In the genomic region with DNA sequence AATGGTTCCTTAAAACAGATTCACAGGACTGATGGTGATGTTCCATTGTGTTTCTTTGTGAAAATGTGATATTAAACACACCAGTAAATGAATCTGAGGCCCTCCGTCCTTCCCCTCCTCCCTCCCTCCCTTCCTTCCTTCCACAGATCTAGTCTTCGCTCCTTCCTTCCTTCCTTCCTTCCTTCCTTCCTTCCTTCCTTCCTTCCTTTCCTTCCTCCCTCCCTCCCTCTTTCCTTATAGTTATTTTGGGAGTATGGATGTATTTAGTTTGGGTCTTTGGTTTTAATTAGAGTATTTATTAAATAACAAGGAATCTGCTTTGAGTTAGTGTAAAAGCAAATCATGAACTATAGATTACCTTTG, we compare ENCODE assay signal across 27 cellular contexts.
"Had no signal": no experiment of that assay in that cellular context is flagged by ENCODE, and none has a peak within 500 bp of the region (broad histone marks: within the 10 kb centered on the region; RNA-seq: fewer than 3 reads in every experiment).

No MANE protein-coding gene starts in this region.

- H3K4me3 ChIP-seq: left lung, lower lobe of right lung, pancreas, prostate gland, skin epidermis, suprapubic skin, thoracic aorta, tibial artery, upper lobe of right lung, uterus had no signal

- H3K36me3 ChIP-seq: left lung, lower lobe of right lung, pancreas, prostate gland, suprapubic skin, thoracic aorta, tibial artery, upper lobe of right lung, uterus had no signal

- H3K27me3 ChIP-seq: left lung, pancreas, suprapubic skin, tibial artery, upper lobe of right lung, uterus had no signal

- DNase-seq: hippocampal formation; kidney; left colon; left lung; lower lobe of right lung; mammary epithelial cell; mesenchymal stem cell; naive thymus-derived CD4-positive, alpha-beta T cell; nucleus accumbens; pancreas; posterior cingulate gyrus; retina; stimulated activated CD4-positive, alpha-beta T cell treated with anti-CD3 and anti-CD28 coated beads, Interleukin-4, amount 100 ng/mL, for 24 hours; stimulated activated naive CD4-positive, alpha-beta T cell; tibial artery; trophoblast cell; upper lobe of right lung; uterus had no signal

- ATAC-seq: left colon; left lung; lower lobe of right lung; naive thymus-derived CD4-positive, alpha-beta T cell; natural killer cell treated with Interleukin-12 subunit alpha and Interleukin-12 subunit beta and Interleukin-15 and Interleukin-18, amount 100 ng/mL, for 72 hours; pancreas; right cardiac atrium; sciatic nerve; stimulated activated effector memory CD8-positive, alpha-beta T cell treated with anti-CD3 and anti-CD28 coated beads, Interleukin-12 subunit alpha, Interleukin-12 subunit beta, amount 100 ng/mL, for 72 hours; upper lobe of right lung had no signal

- H3K9me3 ChIP-seq: left lung, lower lobe of right lung, pancreas, prostate gland, suprapubic skin, tibial artery, upper lobe of right lung, uterus had no signal

- H3K4me1 ChIP-seq: prostate gland, uterus had no signal

- H3K4me3 Mint-ChIP-seq: naive thymus-derived CD4-positive, alpha-beta T cell; natural killer cell treated with Interleukin-12 subunit alpha and Interleukin-12 subunit beta and Interleukin-15 and Interleukin-18, amount 100 ng/mL, for 72 hours; stimulated activated effector memory CD8-positive, alpha-beta T cell treated with anti-CD3 and anti-CD28 coated beads, Interleukin-12 subunit alpha, Interleukin-12 subunit beta, amount 100 ng/mL, for 72 hours; stimulated activated naive CD8-positive, alpha-beta T cell treated with anti-CD3 and anti-CD28 coated beads, Interleukin-15, Interleukin-2, amounts not matched to agents 100 ng/mL and 50 ng/mL, for 24 hours had no signal

- H3K27ac ChIP-seq: left lung, lower lobe of right lung, pancreas, prostate gland, suprapubic skin, thoracic aorta, tibial artery, upper lobe of right lung, uterus had no signal

- H3K27ac Mint-ChIP-seq: stimulated activated effector memory CD8-positive, alpha-beta T cell treated with anti-CD3 and anti-CD28 coated beads, Interleukin-12 subunit alpha, Interleukin-12 subunit beta, amount 100 ng/mL, for 72 hours; stimulated activated naive CD8-positive, alpha-beta T cell treated with anti-CD3 and anti-CD28 coated beads, Interleukin-15, Interleukin-2, amounts not matched to agents 100 ng/mL and 50 ng/mL, for 24 hours had no signal

- H3K9me3 Mint-ChIP-seq: natural killer cell treated with Interleukin-12 subunit alpha and Interleukin-12 subunit beta and Interleukin-15 and Interleukin-18, amount 100 ng/mL, for 72 hours had no signal
